ENCODE assay signal across 8 cellular contexts in genomic region chr14:65961004-65961403, GRCh38.
A peak's percentile ranks its signal among the peaks of the same experiment; 100 is the strongest.
DNase-seq lines count a peak whose midpoint lies in the region; ATAC-seq, FAIRE-seq and TF ChIP-seq lines count a peak whose summit lies in the region.

No MANE protein-coding gene starts in this region.

- peak; percentile 66 for TF ChIP-seq CTCF in foreskin fibroblast (IDR thresholded peaks at IDR 0.05; ENCODE audit: low read depth, low read length)

- DNase-seq in COLO668 (lab: John Stamatoyannopoulos, UW; ENCODE audit: unreplicated experiment) (peak; percentile 53), H7 (peak; percentile 71), NOMO-1 treated with DMSO at 0.1 percent for 48 hours (lab: John Stamatoyannopoulos, UW; ENCODE audit: unreplicated experiment) (peak; percentile 54), activated T-cell treated with anti-CD3 and anti-CD28 coated beads for 4 hours (peak; percentile 52), foreskin fibroblast (peak; percentile 1 to 25), small intestine (peak; percentile 60), NCI-H774 (lab: John Stamatoyannopoulos, UW) (no peak)

- no peaks in the 10 kb centered on the region for H3K27me3 ChIP-seq in H7 (ENCODE audit: control insufficient read depth, insufficient read depth, low read length)
- no peaks in the 10 kb centered on the region for H3K27me3 ChIP-seq in small intestine (ENCODE audit: control insufficient read depth in 2 of 2, insufficient read depth in 2 of 2, low read length in 2 of 2)

- H3K4me1 ChIP-seq in small intestine (ENCODE audit: control insufficient read depth in 2 of 2, insufficient read depth in 1 of 2, low read depth in 1 of 2, low read length in 1 of 2) = no peaks in the 10 kb centered on the region

- FAIRE-seq in small intestine (lab: Jason Lieb, UNC) = no peak

- H3K4me3 ChIP-seq in H7 (ENCODE audit: insufficient read depth, low read depth, low read length) (no peak overlapping the region), foreskin fibroblast (ENCODE audit: low read depth in 1 of 2, low read length in 2 of 2) (no peak overlapping the region), small intestine (ENCODE audit: low read depth in 1 of 2, low read length in 2 of 2) (no peak overlapping the region)

- no peaks in the 10 kb centered on the region for H3K36me3 ChIP-seq in H7 (replicated peaks; ENCODE audit: control insufficient read depth, insufficient read depth, low read length)
- H3K36me3 ChIP-seq in small intestine (ENCODE audit: control insufficient read depth in 2 of 2, insufficient read depth in 2 of 2, low read length in 2 of 2) = no peaks in the 10 kb centered on the region

- 28 to 43% (median 41%) methylated on average over 7 of the region's 7 CpGs for WGBS in small intestine, 3 donors

- ATAC-seq in GM18907 (IDR thresholded peaks at IDR 0.05; ENCODE audit: unreplicated experiment) = no peak

- no peaks in the 10 kb centered on the region for H3K9me3 ChIP-seq in small intestine (ENCODE audit: control insufficient read depth, low read depth)

- H3K27ac ChIP-seq in small intestine (ENCODE audit: low read depth in 1 of 2, low read length in 1 of 2) = no peak overlapping the region
